Comparison of ENCODE assay signal across 1 cellular context in genomic region chr5:134120386-134121138, GRCh38.
TF ChIP-seq lines count a peak whose summit lies in the region.

No MANE protein-coding gene starts in this region.

TF ChIP-seq in IMR-90, 13 proteins besides CTCF, POLR2A, EP300 and RAD21:
- TF ChIP-seq BHLHE40 (IDR thresholded peaks at IDR 0.05; ENCODE audit: low read depth, low read length) (no peak), USF2 (IDR thresholded peaks at IDR 0.05; ENCODE audit: low read depth, low read length) (no peak), MAZ (IDR thresholded peaks at IDR 0.05; ENCODE audit: borderline replicate concordance, low read depth, low read length) (no peak), RCOR1 (IDR thresholded peaks at IDR 0.05; ENCODE audit: insufficient replicate concordance, low read length) (no peak)
TF ChIP-seq in IMR-90: peak in this region for 0.
